11 cellular contexts compared by ENCODE assay signal in genomic region chr4:103719320-103720204, GRCh38. TPM values are rescaled to one million over a fixed set of nuclear protein-coding genes. Genes with fewer than 3 reads are reported as not detected.
A peak's percentile ranks its signal among the peaks of the same experiment; 100 is the strongest.
DNase-seq lines count a peak whose midpoint lies in the region; ATAC-seq and TF ChIP-seq lines count a peak whose summit lies in the region.
"Had no signal": no experiment of that assay in that cellular context is flagged by ENCODE, and none has a peak within 500 bp of the region (broad histone marks: within the 10 kb centered on the region; RNA-seq: fewer than 3 reads in every experiment).

Gene TACR3, minus strand, starts transcription at chr4:103719985. Its CDS starts 310 bp downstream, at chr4:103719675.

- intact Hi-C loops in activated CD8-positive, alpha-beta T cell treated with anti-CD3 and anti-CD28 coated beads for 36 hours (cut with micrococcal nuclease) = no loop called here

- no peaks in the 10 kb centered on the region for H3K4me1 ChIP-seq in endodermal cell (ENCODE audit: control insufficient read depth, insufficient read depth, low read length)
- H3K4me1 ChIP-seq in muscle layer of duodenum (ENCODE audit: control insufficient read depth in 1 of 2, insufficient read depth in 2 of 2, low read length in 2 of 2) = peaks cover 0 to 10% of the 10 kb centered on the region in 2 donors

- H3K27me3 Mint-ChIP-seq in endodermal cell (ENCODE audit: insufficient read depth) (peaks cover 32% of the 10 kb centered on the region), type B pancreatic cell (peaks cover 30% of the 10 kb centered on the region)
- H3K27me3 Mint-ChIP-seq in activated CD8-positive, alpha-beta T cell treated with anti-CD3 and anti-CD28 coated beads for 36 hours = peaks cover 13% of the 10 kb centered on the region

- ATAC-seq in GM18519 (IDR thresholded peaks at IDR 0.05; ENCODE audit: low FRiP score, unreplicated experiment) = no peak
- ATAC-seq in activated CD8-positive, alpha-beta T cell treated with anti-CD3 and anti-CD28 coated beads for 36 hours = no peak
- ATAC-seq: activated T-helper 17 cell treated with anti-CD3 and anti-CD28 coated beads, Interleukin-2, amount 50 U/mL, for 72 hours; mucosa of descending colon had no signal

- WGBS in endodermal cell (ENCODE audit: insufficient coverage in 1 of 2, insufficient read length in 1 of 2), 2 experiments = 3 to 9% methylated on average over 15 to 47 of the region's 47 CpGs

- H3K36me3 Mint-ChIP-seq in endodermal cell (ENCODE audit: low read depth) (no peaks in the 10 kb centered on the region), type B pancreatic cell (no peaks in the 10 kb centered on the region)
- no peaks in the 10 kb centered on the region for H3K36me3 Mint-ChIP-seq in activated CD8-positive, alpha-beta T cell treated with anti-CD3 and anti-CD28 coated beads for 36 hours (ENCODE audit: low read depth)

- DNase-seq in NCI-H2227 (lab: John Stamatoyannopoulos, UW; ENCODE audit: unreplicated experiment) (peak; percentile 3), NCI-H2227 treated with DMSO at 0.1 percent for 48 hours (lab: John Stamatoyannopoulos, UW) (no peak), endodermal cell (peak; percentile 85), type B pancreatic cell (ENCODE audit: extremely low spot score, unreplicated experiment) (no peak), NCI-H2196 (lab: John Stamatoyannopoulos, UW; ENCODE audit: unreplicated experiment) (no peak)
- DNase-seq in activated CD8-positive, alpha-beta T cell treated with anti-CD3 and anti-CD28 coated beads for 36 hours = no peak
- DNase-seq: mucosa of descending colon had no signal

- H3K9ac ChIP-seq in endodermal cell (ENCODE audit: extremely low read depth, low read length, poor library complexity, severe bottlenecking) = no peak within 1 kb of the TSS

- H3K27ac ChIP-seq in endodermal cell (ENCODE audit: low read depth, low read length) (no peak within 1 kb of the TSS), muscle layer of duodenum (ENCODE audit: low read length) (no peak within 1 kb of the TSS)

- CTCF ChIA-PET in activated CD8-positive, alpha-beta T cell treated with anti-CD3 and anti-CD28 coated beads for 36 hours (lab: Charles Lee) = no interaction called here

- H3K27ac Mint-ChIP-seq in endodermal cell = no peak within 1 kb of the TSS
- H3K27ac Mint-ChIP-seq in type B pancreatic cell = no peak within 1 kb of the TSS
- no peak within 1 kb of the TSS for H3K27ac Mint-ChIP-seq in activated CD8-positive, alpha-beta T cell treated with anti-CD3 and anti-CD28 coated beads for 36 hours
- H3K27ac Mint-ChIP-seq: activated T-helper 17 cell treated with anti-CD3 and anti-CD28 coated beads, Interleukin-2, amount 50 U/mL, for 72 hours had no signal

- no peak for TF ChIP-seq CTCF in endodermal cell (conservative IDR thresholded peaks at IDR 0.05)
- TF ChIP-seq CTCF in type B pancreatic cell (conservative IDR thresholded peaks at IDR 0.05) = no peak
- no peak for TF ChIP-seq CTCF in activated CD8-positive, alpha-beta T cell treated with anti-CD3 and anti-CD28 coated beads for 36 hours (IDR thresholded peaks at IDR 0.05)

- peaks cover 4% of the 10 kb centered on the region for H3K4me1 Mint-ChIP-seq in endodermal cell
- no peaks in the 10 kb centered on the region for H3K4me1 Mint-ChIP-seq in type B pancreatic cell (ENCODE audit: unreplicated experiment)
- no peaks in the 10 kb centered on the region for H3K4me1 Mint-ChIP-seq in activated CD8-positive, alpha-beta T cell treated with anti-CD3 and anti-CD28 coated beads for 36 hours (ENCODE audit: low read depth)
- H3K4me1 Mint-ChIP-seq: activated T-helper 17 cell treated with anti-CD3 and anti-CD28 coated beads, Interleukin-2, amount 50 U/mL, for 72 hours had no signal

- POLR2A ChIA-PET in activated CD8-positive, alpha-beta T cell treated with anti-CD3 and anti-CD28 coated beads for 36 hours (lab: Charles Lee) = interaction anchor here (0.6 kb wide), 1 partner anchor 77 kb away, joined by 4 read pairs; no protein-coding TSS in a partner anchor

- H3K27me3 ChIP-seq in endodermal cell (ENCODE audit: control insufficient read depth, insufficient read depth, low read length, poor library complexity, severe bottlenecking) = peaks cover 37% of the 10 kb centered on the region
- no peaks in the 10 kb centered on the region for H3K27me3 ChIP-seq in muscle layer of duodenum (ENCODE audit: low read depth, low read length)

- H3K4me3 ChIP-seq in endodermal cell (ENCODE audit: low read length) (peak within 1 kb of the TSS; percentile 88), muscle layer of duodenum (ENCODE audit: low read depth in 1 of 2, low read length in 2 of 2) (peak within 1 kb of the TSS; percentile 1 to 56)
- H3K4me3 ChIP-seq: mucosa of descending colon had no signal

- H3K4me3 Mint-ChIP-seq in endodermal cell (peak within 1 kb of the TSS; percentile 70), type B pancreatic cell (peak within 1 kb of the TSS; percentile 90)
- H3K4me3 Mint-ChIP-seq in activated CD8-positive, alpha-beta T cell treated with anti-CD3 and anti-CD28 coated beads for 36 hours = no peak within 1 kb of the TSS
- H3K4me3 Mint-ChIP-seq: activated T-helper 17 cell treated with anti-CD3 and anti-CD28 coated beads, Interleukin-2, amount 50 U/mL, for 72 hours had no signal

- peaks cover 4% of the 10 kb centered on the region for H3K9me3 Mint-ChIP-seq in endodermal cell
- no peaks in the 10 kb centered on the region for H3K9me3 Mint-ChIP-seq in type B pancreatic cell
- peaks cover 4% of the 10 kb centered on the region for H3K9me3 Mint-ChIP-seq in activated CD8-positive, alpha-beta T cell treated with anti-CD3 and anti-CD28 coated beads for 36 hours
- H3K9me3 Mint-ChIP-seq: activated T-helper 17 cell treated with anti-CD3 and anti-CD28 coated beads, Interleukin-2, amount 50 U/mL, for 72 hours had no signal

- H3K36me3 ChIP-seq in endodermal cell (ENCODE audit: control insufficient read depth, insufficient read depth, low read length) = no peaks in the 10 kb centered on the region
- no peaks in the 10 kb centered on the region for H3K36me3 ChIP-seq in muscle layer of duodenum (ENCODE audit: control insufficient read depth in 1 of 2, insufficient read depth in 2 of 2, low read length in 2 of 2)

- H3K9me3 ChIP-seq in endodermal cell (ENCODE audit: control insufficient read depth, low read length) (no peaks in the 10 kb centered on the region), muscle layer of duodenum (ENCODE audit: control insufficient read depth in 1 of 2, low read length in 2 of 2) (no peaks in the 10 kb centered on the region)
- H3K9me3 ChIP-seq: mucosa of descending colon had no signal

RNA-seq across cellular contexts. Expression of gene TACR3, which starts in this region (rescaled TPM):
- total RNA-seq in endodermal cell = under 1 TPM; 0.46 to 0.53 TPM
- 0.57 TPM for polyA plus RNA-seq in endodermal cell (2013, experiment 1 of 2)
- polyA plus RNA-seq in endodermal cell (2013, experiment 2 of 2) = 0.41 TPM
- 0.55 and 0.72 TPM in 2 replicates for total RNA-seq in type B pancreatic cell (ENCODE audit: low replicate concordance)
- not detected for total RNA-seq in activated CD8-positive, alpha-beta T cell treated with anti-CD3 and anti-CD28 coated beads for 36 hours
- total RNA-seq: A172; activated T-helper 17 cell treated with anti-CD3 and anti-CD28 coated beads, Interleukin-2, amount 50 U/mL, for 72 hours; mucosa of descending colon had no signal

Comparison
In these comparisons a context has a peak if more than half of its experiments do, and no peak if none do; other contexts are left out.
1. Peak in DNase-seq and H3K4me3 ChIP-seq in endodermal cell; RNA of the gene not detected or under 1 TPM.